ENCODE assay signal across 21 cellular contexts in the genomic region with DNA sequence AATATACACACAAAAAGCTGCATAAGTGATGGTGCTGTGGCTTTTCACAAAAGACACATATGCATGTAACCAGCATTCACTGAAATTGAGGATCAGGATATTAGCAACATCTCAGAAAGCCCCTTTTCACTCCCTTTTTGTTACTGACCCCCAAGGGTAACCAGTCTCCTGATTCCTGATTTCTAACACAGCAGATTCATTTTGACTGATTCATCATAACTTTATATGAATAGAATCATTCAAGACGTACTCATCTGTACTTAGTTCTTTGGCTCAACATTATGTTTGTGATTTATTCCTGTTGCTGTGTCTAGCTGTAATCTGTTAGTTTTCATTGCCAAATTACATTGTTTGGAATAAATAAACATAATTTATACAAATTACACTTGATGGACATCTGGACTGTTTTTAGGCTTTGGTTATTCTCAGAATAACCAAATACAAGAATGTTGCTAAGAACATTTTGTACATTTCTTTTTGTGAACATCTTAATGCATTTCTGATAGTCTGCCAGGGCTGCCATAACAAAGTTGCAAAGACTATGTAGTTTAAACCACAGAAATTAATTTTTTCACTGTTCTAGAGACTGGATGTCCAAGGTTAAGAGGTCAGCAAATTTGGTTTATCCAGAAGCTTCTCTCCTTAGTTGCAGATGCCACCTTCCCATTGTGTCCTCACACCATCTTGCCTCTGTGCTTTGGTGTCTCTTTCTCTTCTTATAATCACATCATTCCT.
DNase-seq lines count a peak whose midpoint lies in the region; ATAC-seq, FAIRE-seq and TF ChIP-seq lines count a peak whose summit lies in the region.
"Had no signal": no experiment of that assay in that cellular context is flagged by ENCODE, and none has a peak within 500 bp of the region (broad histone marks: within the 10 kb centered on the region; RNA-seq: fewer than 3 reads in every experiment).

No MANE protein-coding gene starts in this region.

- no peak for TF ChIP-seq EP300 in stomach (IDR thresholded peaks at IDR 0.05)

- no CpG with 5 or more reads among the region's 1 CpG for WGBS in IMR-90 (ENCODE audit: extremely low coverage in 2 of 2, insufficient read length in 1 of 2), 2 experiments
- WGBS in stomach, 5 donors, result 43 to 74% (median 61%) methylated on average over 1 of the region's 1 CpG

- FAIRE-seq in keratinocyte (lab: Jason Lieb, UNC), result no peak
- FAIRE-seq: GM12878 had no signal

- no peak overlapping the region for H3K4me3 Mint-ChIP-seq in Calu3 (ENCODE audit: low read depth, unreplicated experiment)
- H3K4me3 Mint-ChIP-seq: activated CD4-positive, alpha-beta T cell treated with anti-CD3 and anti-CD28 coated beads, Interleukin-2, amount 10 ng/mL, durations not matched to agents 7 days and 5 days; activated T-cell treated with anti-CD3 and anti-CD28 coated beads, Interleukin-2, amount 50 U/mL, for 72 hours; endodermal cell; memory B cell had no signal

- no peak for TF ChIP-seq CTCF in IMR-90 (conservative IDR thresholded peaks at IDR 0.05; ENCODE audit: low read depth, low read length)
- TF ChIP-seq CTCF in cardiac fibroblast (IDR thresholded peaks at IDR 0.05; ENCODE audit: low read depth, low read length), result no peak
- TF ChIP-seq CTCF in keratinocyte (optimal IDR thresholded peaks at IDR 0.05 in 1 of 3, IDR thresholded peaks at IDR 0.05 in 1 of 3, conservative IDR thresholded peaks at IDR 0.05 in 1 of 3; ENCODE audit: extremely low read depth in 1 of 3, insufficient read depth in 2 of 3, low read length in 3 of 3), result no peak
- no peak for TF ChIP-seq CTCF in stomach (IDR thresholded peaks at IDR 0.05)
- TF ChIP-seq CTCF in Calu3 (IDR thresholded peaks at IDR 0.05; ENCODE audit: unreplicated experiment), result no peak

- no peak overlapping the region for H2AK9ac ChIP-seq in IMR-90 (replicated peaks; ENCODE audit: low read depth, low read length, poor library complexity)

- H3K4me2 ChIP-seq in IMR-90 (ENCODE audit: low read depth, low read length) (no peak overlapping the region), keratinocyte (ENCODE audit: control insufficient read depth, extremely low read depth, insufficient read depth, low read depth, low read length) (peak overlapping the region; percentile 52)
- H3K4me2 ChIP-seq: BLaER1 had no signal

- H2BK15ac ChIP-seq in IMR-90 (ENCODE audit: low read depth, low read length), result no peak overlapping the region

- no peak overlapping the region for H3K23ac ChIP-seq in IMR-90 (ENCODE audit: low read depth, low read length)

- no peak overlapping the region for H4K5ac ChIP-seq in IMR-90 (ENCODE audit: low read depth, low read length)

- H2BK20ac ChIP-seq in IMR-90 (ENCODE audit: low read depth, low read length), result peak overlapping the region; percentile 69; the same call in 1 of the 2 replicates

- no peak overlapping the region for H4K91ac ChIP-seq in IMR-90 (ENCODE audit: insufficient read depth, low read depth, low read length)

- in situ Hi-C loops in IMR-90 (cut with MboI; ENCODE audit: low sequenced_read_pairs), result no loop called here

- H3K4me1 ChIP-seq in IMR-90 (ENCODE audit: control insufficient read depth, insufficient read depth, low read length) (peaks cover 2% of the 10 kb centered on the region; the same call in 1 of the 2 replicates), keratinocyte (ENCODE audit: control insufficient read depth, extremely low read depth, insufficient read depth, low read length) (peaks cover 8% of the 10 kb centered on the region), stomach (peaks cover 0 to 6% (median 0%) of the 10 kb centered on the region in 4 donors)
- H3K4me1 ChIP-seq: BLaER1, Peyer's patch had no signal

- H3K9ac ChIP-seq in IMR-90 (ENCODE audit: low read depth, low read length) (no peak overlapping the region), keratinocyte (ENCODE audit: control insufficient read depth, extremely low read depth, insufficient read depth, low read length) (peak overlapping the region; percentile 22)
- H3K9ac ChIP-seq: BLaER1 had no signal

- H3K27ac Mint-ChIP-seq in Calu3 (ENCODE audit: unreplicated experiment), result no peak overlapping the region
- H3K27ac Mint-ChIP-seq: activated CD4-positive, alpha-beta T cell treated with anti-CD3 and anti-CD28 coated beads, Interleukin-2, amount 10 ng/mL, durations not matched to agents 7 days and 5 days; activated T-cell treated with anti-CD3 and anti-CD28 coated beads, Interleukin-2, amount 50 U/mL, for 72 hours; memory B cell had no signal

- no peak overlapping the region for H3K56ac ChIP-seq in IMR-90 (ENCODE audit: extremely low read depth, insufficient read depth, low read length)

- H3K36me3 Mint-ChIP-seq in Calu3 (ENCODE audit: insufficient read depth, unreplicated experiment), result no peaks in the 10 kb centered on the region
- H3K36me3 Mint-ChIP-seq: memory B cell had no signal

- no peaks in the 10 kb centered on the region for H3K9me1 ChIP-seq in IMR-90 (ENCODE audit: insufficient read depth, low read length)
- H3K9me1 ChIP-seq in keratinocyte (ENCODE audit: control insufficient read depth, extremely low read depth, insufficient read depth, low read length), result no peaks in the 10 kb centered on the region

- no peaks in the 10 kb centered on the region for H3K4me1 Mint-ChIP-seq in Calu3 (ENCODE audit: low read depth, unreplicated experiment)
- H3K4me1 Mint-ChIP-seq: activated CD4-positive, alpha-beta T cell treated with anti-CD3 and anti-CD28 coated beads, Interleukin-2, amount 10 ng/mL, durations not matched to agents 7 days and 5 days; memory B cell had no signal

- no peak overlapping the region for H2AFZ ChIP-seq in IMR-90 (replicated peaks; ENCODE audit: low read length, poor library complexity)
- H2AFZ ChIP-seq in keratinocyte (ENCODE audit: control insufficient read depth, low read length), result peak overlapping the region; percentile 93

- no peaks in the 10 kb centered on the region for H3K9me3 Mint-ChIP-seq in Calu3 (ENCODE audit: low read depth, unreplicated experiment)
- H3K9me3 Mint-ChIP-seq: activated CD4-positive, alpha-beta T cell treated with anti-CD3 and anti-CD28 coated beads, Interleukin-2, amount 10 ng/mL, durations not matched to agents 7 days and 5 days; activated T-cell treated with anti-CD3 and anti-CD28 coated beads, Interleukin-2, amount 50 U/mL, for 72 hours had no signal

- H3K27me3 ChIP-seq in IMR-90 (ENCODE audit: control insufficient read depth, insufficient read depth, low read length) (no peaks in the 10 kb centered on the region; the same call in 1 of the 2 replicates), keratinocyte (ENCODE audit: control insufficient read depth, extremely low read depth, insufficient read depth, low read length) (no peaks in the 10 kb centered on the region), stomach (no peaks in the 10 kb centered on the region)
- H3K27me3 ChIP-seq: BLaER1, Peyer's patch had no signal

- no peaks in the 10 kb centered on the region for H3K79me2 ChIP-seq in keratinocyte (ENCODE audit: control insufficient read depth, insufficient read depth, low read length)

- no peak overlapping the region for H2AK5ac ChIP-seq in IMR-90 (ENCODE audit: low read depth, low read length)

- BruUV-seq in IMR-90 (replicated peaks; lab: Mats Ljungman, UMichigan) (no TSS peak), Calu3 (replicated peaks; lab: Mats Ljungman, UMichigan) (no TSS peak)

- no peak overlapping the region for H2BK5ac ChIP-seq in IMR-90 (ENCODE audit: low read depth, low read length, poor library complexity, severe bottlenecking)

- ATAC-seq in IMR-90 (ENCODE audit: low read depth) (peak; percentile 48; the same call in 1 of the 2 replicates), HG02798 (IDR thresholded peaks at IDR 0.05; ENCODE audit: poor library complexity, unreplicated experiment) (no peak)
- ATAC-seq: activated T-cell treated with anti-CD3 and anti-CD28 coated beads, Interleukin-2, amount 50 U/mL, for 72 hours; GM12878 had no signal

- no peak overlapping the region for H3K4ac ChIP-seq in IMR-90 (ENCODE audit: low read depth, low read length)

- H4K20me1 ChIP-seq in IMR-90 (ENCODE audit: insufficient read depth, low read length), result no peaks in the 10 kb centered on the region
- no peaks in the 10 kb centered on the region for H4K20me1 ChIP-seq in keratinocyte (ENCODE audit: control insufficient read depth, extremely low read depth, insufficient read depth, low read length)
- H4K20me1 ChIP-seq: BLaER1 had no signal

- POLR2A ChIA-PET in IMR-90 (lab: Charles Lee; ENCODE audit: unreplicated experiment), result interaction anchor here (0.7 kb wide), 1 partner anchor 10 kb away, joined by 5 read pairs; no protein-coding TSS in a partner anchor

- no peak for TF ChIP-seq RAD21 in IMR-90 (IDR thresholded peaks at IDR 0.05; ENCODE audit: low read length)

- CTCF ChIA-PET in IMR-90 (lab: Yijun Ruan, JAX) (no interaction called here), Calu3 (lab: Charles Lee) (no interaction called here)

- peak overlapping the region; percentile 64; the same call in 1 of the 2 replicates for H3K18ac ChIP-seq in IMR-90 (ENCODE audit: low read depth, low read length)

- H3K27ac ChIP-seq in IMR-90 (ENCODE audit: insufficient read depth, low read length), result no peak overlapping the region
- peak overlapping the region; percentile 30 for H3K27ac ChIP-seq in keratinocyte (ENCODE audit: control insufficient read depth, insufficient read depth, low read length)
- peak overlapping the region in 4 of 5 donors; percentile 2 to 49 (median 28) for H3K27ac ChIP-seq in stomach
- H3K27ac ChIP-seq: BLaER1 had no signal

- H3K27me3 Mint-ChIP-seq in Calu3 (ENCODE audit: unreplicated experiment), result no peaks in the 10 kb centered on the region

- DNase-seq in IMR-90, result peak; percentile 13
- DNase-seq in cardiac fibroblast (ENCODE audit: low read depth in 2 of 2), result peak; percentile 54 to 73
- DNase-seq in keratinocyte (ENCODE audit: low read depth, low spot score), result no peak
- no peak for DNase-seq in stomach
- DNase-seq in NK-92 treated with Interleukin-12 subunit alpha and Interleukin-12 subunit beta, amount 100 ng/mL, for 24 hours (lab: John Stamatoyannopoulos, UW), result no peak
- DNase-seq in ureter (ENCODE audit: low spot score), result no peak
- no peak for DNase-seq in Calu3
- DNase-seq: activated CD4-positive, alpha-beta T cell treated with anti-CD3 and anti-CD28 coated beads, Interleukin-2, amount 10 ng/mL, durations not matched to agents 7 days and 5 days; activated T-cell treated with anti-CD3 and anti-CD28 coated beads, Interleukin-2, amount 50 U/mL, for 72 hours; aorta; DND-41; endodermal cell; KG1; NCI-H1436; NCI-H510A treated with DMSO at 0.1 percent for 48 hours; Peyer's patch; posterior cingulate gyrus had no signal

- peak overlapping the region; percentile 58; the same call in 1 of the 2 replicates for H2BK120ac ChIP-seq in IMR-90 (ENCODE audit: low read depth, low read length)

- H3K14ac ChIP-seq in IMR-90 (replicated peaks; ENCODE audit: low read depth, low read length), result no peak overlapping the region

- no peak overlapping the region for H3K4me3 ChIP-seq in IMR-90 (ENCODE audit: insufficient read depth, low read depth, low read length)
- no peak overlapping the region for H3K4me3 ChIP-seq in cardiac fibroblast (replicated peaks in 1 of 2; ENCODE audit: low read depth in 2 of 2, low read length in 2 of 2)
- no peak overlapping the region for H3K4me3 ChIP-seq in keratinocyte (ENCODE audit: control insufficient read depth in 2 of 3, extremely low read depth in 1 of 3, insufficient read depth in 2 of 3, low read depth in 1 of 3, low read length in 3 of 3)
- H3K4me3 ChIP-seq in stomach, result no peak overlapping the region
- H3K4me3 ChIP-seq: BLaER1, GM12878, Peyer's patch had no signal

- peak overlapping the region in 1 of 2 experiments; percentile 26; a peak in 1 of 4 replicates for H4K8ac ChIP-seq in IMR-90 (ENCODE audit: low read depth in 2 of 2, low read length in 2 of 2)

- H3K9me3 ChIP-seq in IMR-90 (ENCODE audit: control insufficient read depth, insufficient read depth, low read length), result no peaks in the 10 kb centered on the region
- H3K9me3 ChIP-seq in keratinocyte (ENCODE audit: control insufficient read depth, low read depth, low read length), result no peaks in the 10 kb centered on the region
- no peaks in the 10 kb centered on the region for H3K9me3 ChIP-seq in stomach
- H3K9me3 ChIP-seq: BLaER1, Peyer's patch had no signal

- dilution Hi-C loops in IMR-90 (cut with HindIII; ENCODE audit: low sequenced_read_pairs, unreplicated experiment), result no loop called here
- dilution Hi-C loops in keratinocyte (cut with MboI; ENCODE audit: extremely low pct_ligation_motif_present, low sequenced_read_pairs), result no loop called here

- intact Hi-C loops in IMR-90 (cut with micrococcal nuclease) (no loop called here), stomach (cut with DNase I; ENCODE audit: low total_unique reads) (no loop called here), Calu3 (cut with micrococcal nuclease; ENCODE audit: unreplicated experiment) (no loop called here)

- TF ChIP-seq POLR2A in IMR-90 (IDR thresholded peaks at IDR 0.05; ENCODE audit: low read depth, low read length), result no peak
- TF ChIP-seq POLR2A in stomach (IDR thresholded peaks at IDR 0.05), result no peak

- no peaks in the 10 kb centered on the region for H3K79me1 ChIP-seq in IMR-90 (ENCODE audit: low read depth in 1 of 2, low read length in 2 of 2)

- H3K36me3 ChIP-seq in IMR-90 (ENCODE audit: control insufficient read depth, insufficient read depth, low read length), result no peaks in the 10 kb centered on the region
- H3K36me3 ChIP-seq in keratinocyte (ENCODE audit: control insufficient read depth in 2 of 2, extremely low read depth in 1 of 2, insufficient read depth in 2 of 2, low read length in 2 of 2), result no peaks in the 10 kb centered on the region
- no peaks in the 10 kb centered on the region for H3K36me3 ChIP-seq in stomach
- H3K36me3 ChIP-seq: BLaER1, Peyer's patch had no signal

Comparison
In these comparisons a context has a peak if more than half of its experiments do, and no peak if none do; other contexts are left out.
1. DNase-seq: peak in IMR-90 (single experiment) and cardiac fibroblast (2 of 2); none in keratinocyte (single experiment), stomach (single experiment), NK-92 treated with Interleukin-12 subunit alpha and Interleukin-12 subunit beta, amount 100 ng/mL, for 24 hours (single experiment), ureter (single experiment) and Calu3 (single experiment).